Comparison of ENCODE assay signal across 30 cellular contexts in the genomic region with DNA sequence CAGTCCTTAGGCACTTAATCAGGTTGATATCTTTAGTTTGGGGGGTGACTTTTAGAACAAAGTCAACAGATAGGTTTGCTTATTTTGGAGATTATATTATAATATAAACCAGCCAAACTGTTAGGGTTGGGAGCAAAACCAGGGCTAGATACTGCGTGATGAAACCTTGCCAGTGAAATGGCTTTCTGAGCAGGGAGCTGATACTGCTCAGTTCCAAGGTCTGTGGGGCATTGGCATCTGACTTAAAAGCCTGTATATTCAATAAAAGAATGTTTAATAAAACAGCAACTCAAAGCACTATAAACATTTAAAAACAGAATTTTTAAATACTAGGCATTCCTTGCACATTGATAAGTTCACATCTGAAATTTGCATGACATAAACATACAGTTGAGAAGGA. TPM values are rescaled to one million over a fixed set of nuclear protein-coding genes. Genes with fewer than 3 reads are reported as not detected.
DNase-seq lines count a peak whose midpoint lies in the region; ATAC-seq and TF ChIP-seq lines count a peak whose summit lies in the region.
"Had no signal": no experiment of that assay in that cellular context is flagged by ENCODE, and none has a peak within 500 bp of the region (broad histone marks: within the 10 kb centered on the region; RNA-seq: fewer than 3 reads in every experiment).

No MANE protein-coding gene starts in this region.

- no TSS peak for BruUV-seq in IMR-90 (replicated peaks; lab: Mats Ljungman, UMichigan)

- H3K14ac ChIP-seq in IMR-90 (replicated peaks; ENCODE audit: low read depth, low read length): no peak overlapping the region

- H3K79me1 ChIP-seq in IMR-90 (ENCODE audit: low read depth in 1 of 2, low read length in 2 of 2): peaks cover 25 to 60% of the 10 kb centered on the region in 2 experiments

- no peak overlapping the region for H4K5ac ChIP-seq in IMR-90 (ENCODE audit: low read depth, low read length)

- no peak overlapping the region for H3K9ac ChIP-seq in IMR-90 (ENCODE audit: low read depth, low read length)
- H3K9ac ChIP-seq: BLaER1; BLaER1 treated with 17β-estradiol and CSF1 and Interleukin-3, amounts not matched to agents 10 nM and 100 nM had no signal

- no peaks in the 10 kb centered on the region for H3K9me3 ChIP-seq in left ventricle myocardium inferior (replicated peaks)
- H3K9me3 ChIP-seq in IMR-90 (ENCODE audit: control insufficient read depth, insufficient read depth, low read length): 0 out of 2 replicates have a peak, but pooled peaks cover 2% of the 10 kb centered on the region
- H3K9me3 ChIP-seq: BE2C; BLaER1; BLaER1 treated with 17β-estradiol and CSF1 and Interleukin-3, amounts not matched to agents 10 nM and 100 nM; Caco-2 had no signal

- H3K4ac ChIP-seq in IMR-90 (ENCODE audit: low read depth, low read length): peak overlapping the region; percentile 61

- in situ Hi-C loops in IMR-90 (cut with MboI; ENCODE audit: low sequenced_read_pairs): loop anchor here (25.0 kb wide), 1 partner anchor 326 kb away; no protein-coding TSS in a partner anchor

- no peak overlapping the region for H3K56ac ChIP-seq in IMR-90 (ENCODE audit: extremely low read depth, insufficient read depth, low read length)

- no peak for DNase-seq in left ventricle myocardium superior
- no peak for DNase-seq in left ventricle myocardium inferior
- no peak for DNase-seq in IMR-90
- DNase-seq: 8988T; ACHN; AML-193; BE2C; C1 segment of cervical spinal cord; Caco-2; Calu3; CD4-positive, alpha-beta memory T cell; CD4-positive, alpha-beta T cell; CD4-positive, CD25-positive, alpha-beta regulatory T cell; CD8-positive, alpha-beta memory T cell; CD8-positive, alpha-beta T cell; COR-L47; DMS 273 treated with DMSO at 0.1 percent for 48 hours; DMS153; DMS53; DMS79; DMS79 treated with DMSO at 0.1 percent for 48 hours; DND-41; EL had no signal

- H3K4me2 ChIP-seq in IMR-90 (ENCODE audit: low read depth, low read length): peak overlapping the region; percentile 40; the same call in 1 of the 2 replicates
- H3K4me2 ChIP-seq: A549; BLaER1; BLaER1 treated with 17β-estradiol and CSF1 and Interleukin-3, amounts not matched to agents 10 nM and 100 nM had no signal

- H3K4me1 ChIP-seq in left ventricle myocardium inferior (peaks cover 93% of the 10 kb centered on the region), IMR-90 (ENCODE audit: control insufficient read depth, insufficient read depth, low read length) (peaks cover 8% of the 10 kb centered on the region)
- H3K4me1 ChIP-seq: BE2C, BLaER1 had no signal

- dilution Hi-C loops in IMR-90 (cut with HindIII; ENCODE audit: low sequenced_read_pairs, unreplicated experiment): no loop called here

- no peak overlapping the region for H4K8ac ChIP-seq in IMR-90 (ENCODE audit: low read depth in 2 of 2, low read length in 2 of 2)

- H3K18ac ChIP-seq in IMR-90 (ENCODE audit: low read depth, low read length): peak overlapping the region; percentile 51; the same call in 1 of the 2 replicates

- 0 out of 2 replicates have a peak overlapping the region, but pooled peaks have one; percentile 67 for H4K91ac ChIP-seq in IMR-90 (ENCODE audit: insufficient read depth, low read depth, low read length)

- no peaks in the 10 kb centered on the region for H3K27me3 ChIP-seq in left ventricle myocardium inferior (ENCODE audit: low read depth)
- no peaks in the 10 kb centered on the region for H3K27me3 ChIP-seq in IMR-90 (ENCODE audit: control insufficient read depth, insufficient read depth, low read length)
- H3K27me3 ChIP-seq: BE2C; BLaER1; BLaER1 treated with 17β-estradiol and CSF1 and Interleukin-3, amounts not matched to agents 10 nM and 100 nM had no signal

- CTCF ChIA-PET in IMR-90 (lab: Yijun Ruan, JAX): no interaction called here

- peaks cover 10% of the 10 kb centered on the region; the same call in 1 of the 2 replicates for H3K9me1 ChIP-seq in IMR-90 (ENCODE audit: insufficient read depth, low read length)

- no peak for TF ChIP-seq RAD21 in IMR-90 (IDR thresholded peaks at IDR 0.05; ENCODE audit: low read length)

- H2AFZ ChIP-seq in IMR-90 (replicated peaks; ENCODE audit: low read length, poor library complexity): no peak overlapping the region

- H2BK120ac ChIP-seq in IMR-90 (ENCODE audit: low read depth, low read length): no peak overlapping the region

- no peak overlapping the region for H2BK5ac ChIP-seq in IMR-90 (ENCODE audit: low read depth, low read length, poor library complexity, severe bottlenecking)

- ATAC-seq in left ventricle myocardium superior: peak; percentile 47
- ATAC-seq in IMR-90 (ENCODE audit: low read depth): peak; percentile 79
- ATAC-seq in activated CD4-positive, CD25-positive, alpha-beta regulatory T cell treated with anti-CD3 and anti-CD28 coated beads, Interleukin-2, amount 50 U/mL, for 24 hours: no peak
- ATAC-seq: A549; CD8-positive, alpha-beta T cell had no signal

- H2BK20ac ChIP-seq in IMR-90 (ENCODE audit: low read depth, low read length): no peak overlapping the region; the same call in 1 of the 2 replicates

- H2AK5ac ChIP-seq in IMR-90 (ENCODE audit: low read depth, low read length): no peak overlapping the region

- TF ChIP-seq CTCF in left ventricle myocardium inferior (IDR thresholded peaks at IDR 0.05; ENCODE audit: borderline replicate concordance): no peak
- no peak for TF ChIP-seq CTCF in IMR-90 (conservative IDR thresholded peaks at IDR 0.05; ENCODE audit: low read depth, low read length)

- no peak overlapping the region for H2AK9ac ChIP-seq in IMR-90 (replicated peaks; ENCODE audit: low read depth, low read length, poor library complexity)

- POLR2A ChIA-PET in IMR-90 (lab: Charles Lee; ENCODE audit: unreplicated experiment): no interaction called here

- intact Hi-C loops in left ventricle myocardium superior (cut with micrococcal nuclease): no loop called here
- intact Hi-C loops in left ventricle myocardium inferior (cut with micrococcal nuclease): no loop called here
- intact Hi-C loops in IMR-90 (cut with micrococcal nuclease): no loop called here

- H3K27ac ChIP-seq in left ventricle myocardium inferior (replicated peaks) (no peak overlapping the region), IMR-90 (ENCODE audit: insufficient read depth, low read length) (no peak overlapping the region)
- H3K27ac ChIP-seq: 22Rv1; A549; BLaER1; BLaER1 treated with 17β-estradiol and CSF1 and Interleukin-3, amounts not matched to agents 10 nM and 100 nM; C4-2B had no signal

- H3K36me3 ChIP-seq in left ventricle myocardium inferior: no peaks in the 10 kb centered on the region
- no peaks in the 10 kb centered on the region for H3K36me3 ChIP-seq in IMR-90 (ENCODE audit: control insufficient read depth, insufficient read depth, low read length)
- H3K36me3 ChIP-seq: BE2C; BLaER1; BLaER1 treated with 17β-estradiol and CSF1 and Interleukin-3, amounts not matched to agents 10 nM and 100 nM had no signal

- no peak overlapping the region for H2BK15ac ChIP-seq in IMR-90 (ENCODE audit: low read depth, low read length)

- H4K20me1 ChIP-seq in IMR-90 (ENCODE audit: insufficient read depth, low read length): no peaks in the 10 kb centered on the region
- H4K20me1 ChIP-seq: BLaER1; BLaER1 treated with 17β-estradiol and CSF1 and Interleukin-3, amounts not matched to agents 10 nM and 100 nM had no signal

- WGBS in IMR-90 (ENCODE audit: extremely low coverage in 2 of 2, insufficient read length in 1 of 2), 2 experiments: no CpG with 5 or more reads among the region's 1 CpG

- H3K4me3 ChIP-seq in left ventricle myocardium inferior (no peak overlapping the region), IMR-90 (ENCODE audit: insufficient read depth, low read depth, low read length) (no peak overlapping the region)
- H3K4me3 ChIP-seq: A549; BLaER1; BLaER1 treated with 17β-estradiol and CSF1 and Interleukin-3, amounts not matched to agents 10 nM and 100 nM had no signal

- 0 out of 2 replicates have a peak overlapping the region, but pooled peaks have one; percentile 21 for H3K23ac ChIP-seq in IMR-90 (ENCODE audit: low read depth, low read length)

- TF ChIP-seq POLR2A in IMR-90 (IDR thresholded peaks at IDR 0.05; ENCODE audit: low read depth, low read length): no peak

TF ChIP-seq in IMR-90, 13 proteins besides CTCF, POLR2A, EP300 and RAD21:
- TF ChIP-seq CEBPB (IDR thresholded peaks at IDR 0.05; ENCODE audit: low read depth, low read length) (no peak), MAZ (IDR thresholded peaks at IDR 0.05; ENCODE audit: borderline replicate concordance, low read depth, low read length) (no peak), MXI1 (IDR thresholded peaks at IDR 0.05; ENCODE audit: borderline replicate concordance, low read depth, low read length) (no peak), RCOR1 (IDR thresholded peaks at IDR 0.05; ENCODE audit: insufficient replicate concordance, low read length) (no peak), MAFK (IDR thresholded peaks at IDR 0.05; ENCODE audit: low read depth, low read length) (no peak), NFE2L2 (IDR thresholded peaks at IDR 0.05; ENCODE audit: low read depth, low read length) (no peak), FOS (IDR thresholded peaks at IDR 0.05; ENCODE audit: low read depth, low read length) (no peak), BHLHE40 (IDR thresholded peaks at IDR 0.05; ENCODE audit: low read depth, low read length) (no peak), CHD1 (IDR thresholded peaks at IDR 0.05; ENCODE audit: low read depth, low read length) (no peak), USF2 (IDR thresholded peaks at IDR 0.05; ENCODE audit: low read depth, low read length) (no peak)
TF ChIP-seq in IMR-90: peak in this region for 0.

RNA-seq across cellular contexts. Expression of gene PTPRM, which starts 19.3 kb away (rescaled TPM):
- total RNA-seq in left ventricle myocardium superior (100 TPM), left ventricle myocardium inferior (132 TPM), IMR-90 (2012; rRNA removed) (23.6 and 28.3 TPM in 2 replicates)
- 42.4 and 51.2 TPM in 2 replicates for polyA plus RNA-seq in IMR-90 (2012; rRNA removed)
- 17.9 and 29.2 TPM in 2 replicates for polyA plus RNA-seq in IMR-90 (2012; cell fraction: cytosol; rRNA removed)
- 75.1 and 198 TPM in 2 replicates for polyA plus RNA-seq in IMR-90 (2012; cell fraction: nucleus; rRNA removed; ENCODE audit: low replicate concordance)
- total RNA-seq: A673 had no signal

Comparison
In these comparisons a context has a peak if more than half of its experiments do, and no peak if none do; other contexts are left out.
1. ATAC-seq: peak in left ventricle myocardium superior (single experiment) and IMR-90 (single experiment); none in activated CD4-positive, CD25-positive, alpha-beta regulatory T cell treated with anti-CD3 and anti-CD28 coated beads, Interleukin-2, amount 50 U/mL, for 24 hours (0 of 2).